In genomic region chr19:34351382-34351802, GRCh38 we compare ENCODE assay signal across 12 cellular contexts. TPM values are rescaled to one million over a fixed set of nuclear protein-coding genes. Genes with fewer than 3 reads are reported as not detected.
DNase-seq lines count a peak whose midpoint lies in the region; ATAC-seq and TF ChIP-seq lines count a peak whose summit lies in the region.
"Had no signal": no experiment of that assay in that cellular context is flagged by ENCODE, and none has a peak within 500 bp of the region (broad histone marks: within the 10 kb centered on the region; RNA-seq: fewer than 3 reads in every experiment).

No MANE protein-coding gene starts in this region.

- DNase-seq in activated naive CD4-positive, alpha-beta T cell treated with anti-CD3 and anti-CD28 coated beads for 36 hours = no peak
- DNase-seq in activated naive CD4-positive, alpha-beta T cell treated with Interleukin-2 at 50 U/mL for 16 hours = no peak
- DNase-seq in HK-2 (ENCODE audit: unreplicated experiment) = peak; percentile 66
- no peak for DNase-seq in activated naive CD4-positive, alpha-beta T cell treated with anti-CD3 and anti-CD28 coated beads, Interleukin-2, amount 50 U/mL, for 72 hours (ENCODE audit: low spot score in 2 of 2)
- DNase-seq in stimulated activated effector memory CD8-positive, alpha-beta T cell treated with anti-CD3 and anti-CD28 coated beads, Interleukin-12 subunit alpha, Interleukin-12 subunit beta, amount 100 ng/mL, for 72 hours (ENCODE audit: low spot score in 2 of 2) = no peak
- no peak for DNase-seq in NCI-H2107 (lab: John Stamatoyannopoulos, UW)
- no peak for DNase-seq in brain microvascular endothelial cell
- DNase-seq: cortex of kidney, glutamatergic neuron, NCI-H2171 had no signal

- no peaks in the 10 kb centered on the region for H3K9me3 Mint-ChIP-seq in activated naive CD4-positive, alpha-beta T cell treated with anti-CD3 and anti-CD28 coated beads for 36 hours
- H3K9me3 Mint-ChIP-seq in activated naive CD4-positive, alpha-beta T cell treated with anti-CD3 and anti-CD28 coated beads, Interleukin-2, amount 50 U/mL, for 72 hours = no peaks in the 10 kb centered on the region
- no peaks in the 10 kb centered on the region for H3K9me3 Mint-ChIP-seq in stimulated activated effector memory CD8-positive, alpha-beta T cell treated with anti-CD3 and anti-CD28 coated beads, Interleukin-12 subunit alpha, Interleukin-12 subunit beta, amount 100 ng/mL, for 72 hours

- TF ChIP-seq CTCF in brain microvascular endothelial cell (IDR thresholded peaks at IDR 0.05; ENCODE audit: low read depth, low read length, missing control alignments) = no peak

- H3K36me3 Mint-ChIP-seq in activated naive CD4-positive, alpha-beta T cell treated with anti-CD3 and anti-CD28 coated beads for 36 hours (ENCODE audit: low read depth) = peaks cover 2% of the 10 kb centered on the region
- peaks cover 4% of the 10 kb centered on the region in 2 donors for H3K36me3 Mint-ChIP-seq in activated naive CD4-positive, alpha-beta T cell treated with anti-CD3 and anti-CD28 coated beads, Interleukin-2, amount 50 U/mL, for 72 hours
- H3K36me3 Mint-ChIP-seq in stimulated activated effector memory CD8-positive, alpha-beta T cell treated with anti-CD3 and anti-CD28 coated beads, Interleukin-12 subunit alpha, Interleukin-12 subunit beta, amount 100 ng/mL, for 72 hours = peaks cover 24% of the 10 kb centered on the region

- H3K4me1 Mint-ChIP-seq in activated naive CD4-positive, alpha-beta T cell treated with anti-CD3 and anti-CD28 coated beads for 36 hours (ENCODE audit: low read depth) = peaks cover 18% of the 10 kb centered on the region
- peaks cover 22% of the 10 kb centered on the region for H3K4me1 Mint-ChIP-seq in stimulated activated effector memory CD8-positive, alpha-beta T cell treated with anti-CD3 and anti-CD28 coated beads, Interleukin-12 subunit alpha, Interleukin-12 subunit beta, amount 100 ng/mL, for 72 hours

- H3K27ac ChIP-seq in brain microvascular endothelial cell = no peak overlapping the region

- no peaks in the 10 kb centered on the region for H3K27me3 Mint-ChIP-seq in activated naive CD4-positive, alpha-beta T cell treated with anti-CD3 and anti-CD28 coated beads for 36 hours (ENCODE audit: low read depth)

- peak overlapping the region; percentile 81 for H3K27ac Mint-ChIP-seq in activated naive CD4-positive, alpha-beta T cell treated with anti-CD3 and anti-CD28 coated beads for 36 hours
- H3K27ac Mint-ChIP-seq in activated naive CD4-positive, alpha-beta T cell treated with anti-CD3 and anti-CD28 coated beads, Interleukin-2, amount 50 U/mL, for 72 hours = peak overlapping the region; percentile 72 to 84
- peak overlapping the region; percentile 87 for H3K27ac Mint-ChIP-seq in stimulated activated effector memory CD8-positive, alpha-beta T cell treated with anti-CD3 and anti-CD28 coated beads, Interleukin-12 subunit alpha, Interleukin-12 subunit beta, amount 100 ng/mL, for 72 hours

- no peak overlapping the region for H3K4me3 Mint-ChIP-seq in activated naive CD4-positive, alpha-beta T cell treated with anti-CD3 and anti-CD28 coated beads for 36 hours
- peak overlapping the region; percentile 61 for H3K4me3 Mint-ChIP-seq in stimulated activated effector memory CD8-positive, alpha-beta T cell treated with anti-CD3 and anti-CD28 coated beads, Interleukin-12 subunit alpha, Interleukin-12 subunit beta, amount 100 ng/mL, for 72 hours

- CTCF ChIA-PET in activated naive CD4-positive, alpha-beta T cell treated with anti-CD3 and anti-CD28 coated beads for 36 hours (lab: Charles Lee) = no interaction called here

- in situ Hi-C loops in brain microvascular endothelial cell (cut with HindIII; ENCODE audit: low pct_ligation_motif_present, low sequenced_read_pairs) = no loop called here

- peaks cover 42% of the 10 kb centered on the region for H3K36me3 ChIP-seq in brain microvascular endothelial cell (replicated peaks)

- intact Hi-C loops in activated naive CD4-positive, alpha-beta T cell treated with anti-CD3 and anti-CD28 coated beads for 36 hours (cut with micrococcal nuclease) = loop anchor here (5.0 kb wide), 2 partner anchors 94 to 979 kb away; partner anchors contain the start of gene CEBPG

- no peak overlapping the region for H3K4me3 ChIP-seq in brain microvascular endothelial cell (ENCODE audit: low read depth, low read length)

- no peak for ATAC-seq in activated naive CD4-positive, alpha-beta T cell treated with anti-CD3 and anti-CD28 coated beads, Interleukin-2, amount 50 U/mL, for 72 hours
- ATAC-seq in stimulated activated effector memory CD8-positive, alpha-beta T cell treated with anti-CD3 and anti-CD28 coated beads, Interleukin-12 subunit alpha, Interleukin-12 subunit beta, amount 100 ng/mL, for 72 hours = peak; percentile 15
- ATAC-seq in GM18868 (IDR thresholded peaks at IDR 0.05; ENCODE audit: unreplicated experiment) = no peak
- ATAC-seq: SK-N-SH treated with all-trans-retinoic acid at 6 μM for 48 hours had no signal

- no peaks in the 10 kb centered on the region for H3K27me3 ChIP-seq in brain microvascular endothelial cell (replicated peaks)

RNA-seq across cellular contexts. Expression of gene GPI, which starts 13.6 kb away (rescaled TPM):
- 100 to 1,000 TPM; 542 to 553 TPM for total RNA-seq in activated naive CD4-positive, alpha-beta T cell treated with anti-CD3 and anti-CD28 coated beads for 36 hours
- total RNA-seq in activated naive CD4-positive, alpha-beta T cell treated with anti-CD3 and anti-CD28 coated beads, Interleukin-2, amount 50 U/mL, for 72 hours = 100 to 1,000 TPM; 359 to 904 TPM

RNA-seq across cellular contexts. Expression of gene PDCD2L, which starts 52.8 kb away (rescaled TPM):
- total RNA-seq in activated naive CD4-positive, alpha-beta T cell treated with anti-CD3 and anti-CD28 coated beads for 36 hours = 10 to 100 TPM; 24.8 to 34.1 TPM
- 10 to 100 TPM; 18.0 to 32.8 TPM for total RNA-seq in activated naive CD4-positive, alpha-beta T cell treated with anti-CD3 and anti-CD28 coated beads, Interleukin-2, amount 50 U/mL, for 72 hours
